10 cellular contexts compared by ENCODE assay signal in the genomic region with DNA sequence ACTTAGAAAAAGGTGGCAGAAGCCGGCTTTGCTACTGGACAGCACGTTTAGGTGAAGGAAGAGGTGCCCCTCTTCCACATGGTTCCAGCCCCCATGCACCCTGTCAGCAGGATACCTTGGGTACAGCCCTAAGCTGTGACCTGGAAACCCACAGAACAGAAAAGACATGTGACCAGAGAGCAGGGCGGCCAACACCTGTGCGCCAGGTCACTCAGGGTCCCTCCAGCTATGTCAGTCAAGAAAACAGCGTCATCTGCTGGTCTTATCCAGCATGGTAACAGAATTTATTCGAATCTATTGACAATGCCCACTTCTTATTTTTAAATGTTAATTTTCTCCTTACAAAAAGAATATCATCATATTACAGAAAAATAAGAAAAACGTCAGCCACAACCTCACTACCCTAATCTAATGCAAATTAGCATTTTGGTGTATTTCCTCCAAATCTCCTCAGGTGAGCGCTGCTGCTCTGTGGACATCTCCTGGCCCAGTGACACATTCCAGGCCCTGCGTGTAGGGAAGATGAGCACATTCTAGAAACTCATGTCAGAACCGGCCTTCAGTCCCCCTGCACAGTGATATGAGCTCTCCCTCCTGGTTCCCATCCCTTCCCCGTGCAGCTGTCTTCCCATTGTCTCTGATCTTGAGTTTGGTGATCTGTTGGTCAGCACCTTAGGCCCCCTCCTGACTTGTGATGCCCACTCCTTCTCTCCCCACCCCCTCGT. TPM values are rescaled to one million over a fixed set of nuclear protein-coding genes. Genes with fewer than 3 reads are reported as not detected.
DNase-seq lines count a peak whose midpoint lies in the region; ATAC-seq and TF ChIP-seq lines count a peak whose summit lies in the region.
"Had no signal": no experiment of that assay in that cellular context is flagged by ENCODE, and none has a peak within 500 bp of the region (broad histone marks: within the 10 kb centered on the region; RNA-seq: fewer than 3 reads in every experiment).

No MANE protein-coding gene starts in this region.

- H3K27ac ChIP-seq in cardiac muscle cell, result no peak overlapping the region
- H3K27ac ChIP-seq in SU-DHL-6 (ENCODE audit: low read depth, low read length), result no peak overlapping the region
- H3K27ac ChIP-seq in vagina, result no peak overlapping the region
- H3K27ac ChIP-seq: SJSA1 had no signal

- H3F3A ChIP-seq in SU-DHL-6 (ENCODE audit: insufficient read depth), result no peaks in the 10 kb centered on the region

- no peaks in the 10 kb centered on the region for H3K9me3 ChIP-seq in cardiac muscle cell (ENCODE audit: low read depth)
- no peaks in the 10 kb centered on the region for H3K9me3 ChIP-seq in SU-DHL-6 (ENCODE audit: insufficient read depth, low read length)
- no peaks in the 10 kb centered on the region for H3K9me3 ChIP-seq in vagina
- H3K9me3 ChIP-seq: SJSA1 had no signal

- no peaks in the 10 kb centered on the region for H3K27me3 ChIP-seq in cardiac muscle cell
- H3K27me3 ChIP-seq in SU-DHL-6 (ENCODE audit: low read length), result no peaks in the 10 kb centered on the region
- H3K27me3 ChIP-seq in vagina, result no peaks in the 10 kb centered on the region
- H3K27me3 ChIP-seq: SJSA1 had no signal

- intact Hi-C loops in Right ventricle myocardium superior (cut with DNase I) (no loop called here), vagina (cut with DNase I) (no loop called here)

- DNase-seq in cardiac muscle cell (ENCODE audit: low read depth in 1 of 2, low spot score in 1 of 2) (peak in 1 of 2 donors; percentile 42), Right ventricle myocardium superior (no peak), iPS-NIHi11 (ENCODE audit: low spot score) (peak; percentile 68), NCI-H187 (lab: John Stamatoyannopoulos, UW) (no peak), SHP77 (lab: John Stamatoyannopoulos, UW) (no peak), vagina (ENCODE audit: extremely low spot score in 2 of 2) (no peak)
- DNase-seq: DMS153 had no signal

- H3K9me2 ChIP-seq in SU-DHL-6 (replicated peaks; ENCODE audit: insufficient read depth, low read length), result no peaks in the 10 kb centered on the region

- H2AFZ ChIP-seq in SU-DHL-6 (ENCODE audit: low read depth, low read length, severe bottlenecking), result no peak overlapping the region

- H4K20me1 ChIP-seq in SU-DHL-6 (ENCODE audit: low read depth, low read length), result no peaks in the 10 kb centered on the region

- H3K9ac ChIP-seq in SU-DHL-6 (ENCODE audit: low read length), result no peak overlapping the region

- H3K36me3 ChIP-seq in cardiac muscle cell (no peaks in the 10 kb centered on the region), SU-DHL-6 (ENCODE audit: low read length) (no peaks in the 10 kb centered on the region), vagina (no peaks in the 10 kb centered on the region)
- H3K36me3 ChIP-seq: SJSA1 had no signal

- H3K4me3 ChIP-seq in cardiac muscle cell (no peak overlapping the region), SU-DHL-6 (ENCODE audit: insufficient read depth, low read length, poor library complexity, severe bottlenecking) (no peak overlapping the region), vagina (no peak overlapping the region)
- H3K4me3 ChIP-seq: SJSA1 had no signal

- no peak for ATAC-seq in Right ventricle myocardium superior (ENCODE audit: poor library complexity)
- ATAC-seq in GM18519 (IDR thresholded peaks at IDR 0.05; ENCODE audit: low FRiP score, unreplicated experiment), result no peak

- no peak for TF ChIP-seq POLR2A in vagina (IDR thresholded peaks at IDR 0.05)

- H3K79me2 ChIP-seq in SU-DHL-6 (ENCODE audit: insufficient read depth, low read length), result no peaks in the 10 kb centered on the region

- no peaks in the 10 kb centered on the region for H3K4me1 ChIP-seq in cardiac muscle cell (ENCODE audit: low read depth)
- no peaks in the 10 kb centered on the region for H3K4me1 ChIP-seq in vagina

- no peak overlapping the region for H3K4me2 ChIP-seq in SU-DHL-6 (ENCODE audit: low read depth, low read length, poor library complexity, severe bottlenecking)

- TF ChIP-seq CTCF in cardiac muscle cell (IDR thresholded peaks at IDR 0.05; ENCODE audit: low read depth, low read length) (peak; percentile 49), SU-DHL-6 (IDR thresholded peaks at IDR 0.05; ENCODE audit: insufficient read depth, low read length, poor library complexity, severe bottlenecking) (peak; percentile 39), vagina (IDR thresholded peaks at IDR 0.05) (no peak)

RNA-seq across cellular contexts. Expression of a gene that starts 37.2 kb away (rescaled TPM):
- total RNA-seq in cardiac muscle cell, result 4.1 and 5.2 TPM in 2 replicates
- polyA plus RNA-seq in cardiac muscle cell, result 52.8 and 64.1 TPM in 2 replicates
- 25.6 TPM for total RNA-seq in Right ventricle myocardium superior
- 2.5 TPM for total RNA-seq in vagina

RNA-seq across cellular contexts. Expression of a gene that starts 37.3 kb away (rescaled TPM):
- total RNA-seq in cardiac muscle cell, result 6.4 and 8.7 TPM in 2 replicates
- polyA plus RNA-seq in cardiac muscle cell, result 10.2 and 17.4 TPM in 2 replicates
- total RNA-seq in Right ventricle myocardium superior, result 4.5 TPM
- total RNA-seq in vagina, result 10.1 TPM

Comparison
In these comparisons a context has a peak if more than half of its experiments do, and no peak if none do; other contexts are left out.
1. CTCF ChIP-seq: peak in cardiac muscle cell (single experiment) and SU-DHL-6 (single experiment); none in vagina (0 of 3).